In the genomic region with DNA sequence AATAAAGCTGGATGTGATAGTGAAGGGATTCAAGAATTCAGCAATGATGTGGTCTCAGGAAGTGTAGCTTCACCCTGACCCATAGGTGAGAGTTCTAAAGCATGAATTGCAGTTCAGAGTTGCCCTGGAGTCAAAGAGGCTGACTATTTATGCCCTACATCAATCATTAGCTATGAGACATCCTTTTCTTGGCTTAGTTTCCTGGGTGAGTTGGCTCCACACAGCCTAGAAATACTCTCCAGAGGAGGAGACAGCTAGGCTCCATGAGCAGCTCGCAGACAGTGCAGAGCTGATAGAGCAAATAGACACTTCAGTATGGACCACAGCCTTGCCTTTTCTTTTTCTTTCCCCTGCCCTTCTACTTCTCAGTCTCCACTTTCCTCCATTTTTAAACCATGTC, we compare ENCODE assay signal across 25 cellular contexts.
"Had no signal": no experiment of that assay in that cellular context is flagged by ENCODE, and none has a peak within 500 bp of the region (broad histone marks: within the 10 kb centered on the region; RNA-seq: fewer than 3 reads in every experiment).

No MANE protein-coding gene starts in this region.

- H3K9me3 ChIP-seq: body of pancreas, thyroid gland, upper lobe of right lung had no signal

- H3K27me3 Mint-ChIP-seq: activated B cell treated with CpG ODN at 0.5 μM for 24 hours; activated CD4-positive, alpha-beta T cell treated with anti-CD3 and anti-CD28 coated beads for 36 hours; activated naive CD8-positive, alpha-beta T cell treated with anti-CD3 and anti-CD28 coated beads for 36 hours; activated T-cell treated with anti-CD3 and anti-CD28 coated beads, Interleukin-2, amount 50 U/mL, for 24 hours; activated T-helper 17 cell treated with anti-CD3 and anti-CD28 coated beads, Interleukin-2, amount 50 U/mL, for 72 hours; T-helper 17 cell had no signal

- H3K36me3 ChIP-seq: thyroid gland, upper lobe of right lung had no signal

- H3K27ac ChIP-seq: body of pancreas, thyroid gland, upper lobe of right lung had no signal

- H3K4me3 Mint-ChIP-seq: activated B cell treated with CpG ODN at 0.5 μM for 24 hours; activated CD4-positive, alpha-beta T cell treated with anti-CD3 and anti-CD28 coated beads for 36 hours; activated naive CD8-positive, alpha-beta T cell treated with anti-CD3 and anti-CD28 coated beads for 36 hours; activated T-cell treated with anti-CD3 and anti-CD28 coated beads, Interleukin-2, amount 50 U/mL, for 24 hours; activated T-helper 17 cell treated with anti-CD3 and anti-CD28 coated beads, Interleukin-2, amount 50 U/mL, for 72 hours; natural killer cell; T-helper 17 cell had no signal

- DNase-seq: activated B cell treated with CpG ODN at 0.5 μM for 24 hours; activated CD4-positive, alpha-beta T cell treated with anti-CD3 and anti-CD28 coated beads for 36 hours; activated CD4-positive, alpha-beta T cell treated with anti-CD3 and anti-CD28 coated beads, Interleukin-2, amount 50 U/mL, for 4 hours; activated CD8-positive, alpha-beta memory T cell treated with anti-CD3 and anti-CD28 coated beads for 24 hours; activated CD8-positive, alpha-beta memory T cell treated with anti-CD3 and anti-CD28 coated beads, Interleukin-2, amount 50 U/mL, for 4 hours; activated naive CD8-positive, alpha-beta T cell treated with anti-CD3 and anti-CD28 coated beads for 36 hours; activated T-cell treated with anti-CD3 and anti-CD28 coated beads, Interleukin-2, amount 50 U/mL, for 24 hours; amygdala; body of pancreas; central memory CD4-positive, alpha-beta T cell; effector memory CD4-positive, alpha-beta T cell; foreskin melanocyte; hypothalamus; left cardiac atrium; midbrain; natural killer cell; stimulated activated CD4-positive, alpha-beta T cell treated with anti-CD3 and anti-CD28 coated beads, Interleukin-4, amount 100 ng/mL, for 24 hours; stimulated activated naive CD8-positive, alpha-beta T cell treated with anti-CD3 and anti-CD28 coated beads, Interleukin-15, Interleukin-2, amounts not matched to agents 100 U/mL and 50 U/mL, for 24 hours; substantia nigra; T-helper 17 cell; thyroid gland; upper lobe of right lung had no signal

- H3K4me3 ChIP-seq: body of pancreas, thyroid gland, upper lobe of right lung had no signal

- ATAC-seq: activated CD4-positive, alpha-beta T cell treated with anti-CD3 and anti-CD28 coated beads for 36 hours; activated T-helper 17 cell treated with anti-CD3 and anti-CD28 coated beads, Interleukin-2, amount 50 U/mL, for 72 hours; body of pancreas; esophagus mucosa; natural killer cell; stimulated activated naive CD8-positive, alpha-beta T cell treated with anti-CD3 and anti-CD28 coated beads, Interleukin-15, Interleukin-2, amounts not matched to agents 100 U/mL and 50 U/mL, for 24 hours; T-helper 17 cell; upper lobe of right lung had no signal

- H3K27me3 ChIP-seq: body of pancreas, thyroid gland, upper lobe of right lung had no signal

- H3K4me1 ChIP-seq: body of pancreas, thyroid gland, upper lobe of right lung had no signal

- H3K9me3 Mint-ChIP-seq: activated B cell treated with CpG ODN at 0.5 μM for 24 hours had no signal

- H3K27ac Mint-ChIP-seq: activated B cell treated with CpG ODN at 0.5 μM for 24 hours; activated CD4-positive, alpha-beta T cell treated with anti-CD3 and anti-CD28 coated beads for 36 hours; activated naive CD8-positive, alpha-beta T cell treated with anti-CD3 and anti-CD28 coated beads for 36 hours; activated T-cell treated with anti-CD3 and anti-CD28 coated beads, Interleukin-2, amount 50 U/mL, for 24 hours; activated T-helper 17 cell treated with anti-CD3 and anti-CD28 coated beads, Interleukin-2, amount 50 U/mL, for 72 hours; natural killer cell; T-helper 17 cell had no signal

- H3K4me1 Mint-ChIP-seq: activated CD4-positive, alpha-beta T cell treated with anti-CD3 and anti-CD28 coated beads for 36 hours; activated naive CD8-positive, alpha-beta T cell treated with anti-CD3 and anti-CD28 coated beads for 36 hours; activated T-helper 17 cell treated with anti-CD3 and anti-CD28 coated beads, Interleukin-2, amount 50 U/mL, for 72 hours; natural killer cell; T-helper 17 cell had no signal

- FAIRE-seq: colon had no signal

- H3K36me3 Mint-ChIP-seq: activated naive CD8-positive, alpha-beta T cell treated with anti-CD3 and anti-CD28 coated beads for 36 hours; natural killer cell had no signal
